33 cellular contexts compared by ENCODE assay signal in the genomic region with DNA sequence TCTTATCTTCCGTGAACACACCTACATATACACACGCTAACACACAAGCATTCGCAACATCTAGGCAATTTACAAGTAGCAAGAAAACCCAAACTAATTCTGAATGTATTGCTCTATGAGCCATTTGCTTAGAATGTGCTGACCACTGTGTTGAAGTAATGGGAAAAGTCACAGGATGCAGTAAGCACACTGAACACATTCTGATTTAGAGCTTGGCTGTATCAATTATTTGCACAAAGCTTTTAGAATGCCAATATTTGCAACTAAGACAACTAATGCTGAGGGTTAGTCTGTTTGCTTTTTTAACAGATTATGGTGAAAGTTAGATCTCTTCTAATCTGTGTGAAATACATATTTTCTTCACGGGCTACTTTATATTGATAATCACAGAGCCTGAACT.
"Had no signal": no experiment of that assay in that cellular context is flagged by ENCODE, and none has a peak within 500 bp of the region (broad histone marks: within the 10 kb centered on the region; RNA-seq: fewer than 3 reads in every experiment).

No MANE protein-coding gene starts in this region.

- H3K36me3 ChIP-seq: adrenal gland, ascending aorta, brain microvascular endothelial cell, breast epithelium, cardiac muscle cell had no signal

- FAIRE-seq: astrocyte, bronchial epithelial cell had no signal

- H3K9me3 ChIP-seq: adrenal gland, ascending aorta, body of pancreas, breast epithelium had no signal

- H3K4me1 ChIP-seq: adrenal gland, ascending aorta, breast epithelium had no signal

- DNase-seq: activated effector memory CD4-positive, alpha-beta T cell treated with anti-CD3 and anti-CD28 coated beads, Interleukin-2, amount 50 U/mL, for 16 hours; activated effector memory CD4-positive, alpha-beta T cell treated with Interleukin-2 at 50 U/mL for 16 hours; activated gamma-delta T cell; activated gamma-delta T cell treated with Interleukin-2 at 50 U/mL for 16 hours; activated naive CD4-positive, alpha-beta T cell; activated naive CD4-positive, alpha-beta T cell treated with anti-CD3 and anti-CD28 coated beads for 36 hours; activated naive CD4-positive, alpha-beta T cell treated with anti-CD3 and anti-CD28 coated beads, Interleukin-2, amount 10 ng/mL, durations not matched to agents 7 days and 5 days; activated naive CD4-positive, alpha-beta T cell treated with anti-CD3 and anti-CD28 coated beads, Interleukin-2, amount 50 U/mL, for 16 hours; activated naive CD4-positive, alpha-beta T cell treated with Interleukin-2 at 50 U/mL for 16 hours; activated naive CD8-positive, alpha-beta T cell treated with anti-CD3 and anti-CD28 coated beads for 36 hours; activated naive CD8-positive, alpha-beta T cell treated with anti-CD3 and anti-CD28 coated beads, Interleukin-2, amount 10 ng/mL, durations not matched to agents 7 days and 5 days; activated naive CD8-positive, alpha-beta T cell treated with anti-CD3 and anti-CD28 coated beads, Interleukin-2, amount 50 U/mL, for 24 hours; activated T-cell treated with anti-CD3 and anti-CD28 coated beads, Interleukin-2, amount 50 U/mL, for 24 hours; activated T-cell treated with anti-CD3 and anti-CD28 coated beads, Interleukin-2, amount 50 U/mL, for 4 hours; activated T-cell treated with anti-CD3 and anti-CD28 coated beads, Interleukin-2, amount 50 U/mL, for 48 hours; activated T-cell treated with anti-CD3 and anti-CD28 coated beads, Interleukin-2, amount 50 U/mL, for 72 hours; adrenal gland; amniotic stem cell; amygdala; anterior cingulate cortex; aorta; body of pancreas; brain microvascular endothelial cell; caudate nucleus; central memory CD4-positive, alpha-beta T cell; cerebellar nuclear complex had no signal

- H3K27me3 ChIP-seq: adrenal gland, ascending aorta, body of pancreas, brain microvascular endothelial cell, breast epithelium, cardiac muscle cell had no signal

- H3K27ac ChIP-seq: adrenal gland, ascending aorta, body of pancreas, brain microvascular endothelial cell, breast epithelium, cardiac muscle cell had no signal

- ATAC-seq: activated naive CD4-positive, alpha-beta T cell treated with anti-CD3 and anti-CD28 coated beads, Interleukin-2, amount 50 U/mL, for 72 hours; activated naive CD8-positive, alpha-beta T cell treated with anti-CD3 and anti-CD28 coated beads, Interleukin-2, amount 50 U/mL, for 24 hours; activated T-cell treated with anti-CD3 and anti-CD28 coated beads, Interleukin-2, amount 50 U/mL, for 4 hours; activated T-cell treated with anti-CD3 and anti-CD28 coated beads, Interleukin-2, amount 50 U/mL, for 72 hours; activated T-helper 17 cell treated with anti-CD3 and anti-CD28 coated beads, Interleukin-2, amount 50 U/mL, for 72 hours; body of pancreas had no signal

- H3K4me3 ChIP-seq: adrenal gland, ascending aorta, body of pancreas, breast epithelium, cardiac muscle cell had no signal
